In genomic region chrX:830532-830931, GRCh38 we compare ENCODE assay signal across 15 cellular contexts.
DNase-seq lines count a peak whose midpoint lies in the region; ATAC-seq and TF ChIP-seq lines count a peak whose summit lies in the region.
"Had no signal": no experiment of that assay in that cellular context is flagged by ENCODE, and none has a peak within 500 bp of the region (broad histone marks: within the 10 kb centered on the region; RNA-seq: fewer than 3 reads in every experiment).

No MANE protein-coding gene starts in this region.

- ATAC-seq in WTC11 (peak; percentile 95), HG03571 (IDR thresholded peaks at IDR 0.05; ENCODE audit: unreplicated experiment) (no peak)
- ATAC-seq in stimulated activated naive CD8-positive, alpha-beta T cell treated with anti-CD3 and anti-CD28 coated beads, Interleukin-15, Interleukin-2, amounts not matched to agents 100 U/mL and 50 U/mL, for 24 hours: no peak
- ATAC-seq: K562 had no signal

- H3K9me3 Mint-ChIP-seq in WTC11: peaks cover 19% of the 10 kb centered on the region
- peaks cover 25% of the 10 kb centered on the region for H3K9me3 Mint-ChIP-seq in activated T-helper 2 cell treated with anti-CD3 and anti-CD28 coated beads, Interferon-gamma antibody, Interleukin-2, Interleukin-4, amounts not matched to agents 10 μg/mL and 5 μg/mL and 100 μg/mL, durations not matched to agents 14 hours and 24 hours and 36 hours
- H3K9me3 Mint-ChIP-seq: CD4-positive, alpha-beta T cell had no signal

- H3K27ac ChIP-seq in osteoblast (ENCODE audit: low read depth, low read length): no peak overlapping the region

- CTCF ChIA-PET in WTC11 (lab: Charles Lee): no interaction called here

- peaks cover 3% of the 10 kb centered on the region; the same call in 1 of the 2 replicates for H3K36me3 Mint-ChIP-seq in WTC11
- H3K36me3 Mint-ChIP-seq in activated T-helper 2 cell treated with anti-CD3 and anti-CD28 coated beads, Interferon-gamma antibody, Interleukin-2, Interleukin-4, amounts not matched to agents 10 μg/mL and 5 μg/mL and 100 μg/mL, durations not matched to agents 14 hours and 24 hours and 36 hours (ENCODE audit: low read depth): no peaks in the 10 kb centered on the region

- H3K27ac Mint-ChIP-seq in WTC11: peak overlapping the region; percentile 87
- H3K27ac Mint-ChIP-seq in activated T-helper 2 cell treated with anti-CD3 and anti-CD28 coated beads, Interferon-gamma antibody, Interleukin-2, Interleukin-4, amounts not matched to agents 10 μg/mL and 5 μg/mL and 100 μg/mL, durations not matched to agents 14 hours and 24 hours and 36 hours: no peak overlapping the region
- H3K27ac Mint-ChIP-seq: B cell; CD4-positive, alpha-beta T cell had no signal

- no peaks in the 10 kb centered on the region for H4K20me1 ChIP-seq in osteoblast (ENCODE audit: insufficient read depth, low read length)

- no peak overlapping the region for H3K4me3 Mint-ChIP-seq in WTC11
- no peak overlapping the region for H3K4me3 Mint-ChIP-seq in activated T-helper 2 cell treated with anti-CD3 and anti-CD28 coated beads, Interferon-gamma antibody, Interleukin-2, Interleukin-4, amounts not matched to agents 10 μg/mL and 5 μg/mL and 100 μg/mL, durations not matched to agents 14 hours and 24 hours and 36 hours (ENCODE audit: low read depth)
- H3K4me3 Mint-ChIP-seq: B cell; CD4-positive, alpha-beta T cell had no signal

- H3K4me1 Mint-ChIP-seq in WTC11: peaks cover 27% of the 10 kb centered on the region
- no peaks in the 10 kb centered on the region for H3K4me1 Mint-ChIP-seq in activated T-helper 2 cell treated with anti-CD3 and anti-CD28 coated beads, Interferon-gamma antibody, Interleukin-2, Interleukin-4, amounts not matched to agents 10 μg/mL and 5 μg/mL and 100 μg/mL, durations not matched to agents 14 hours and 24 hours and 36 hours (ENCODE audit: low read depth)
- H3K4me1 Mint-ChIP-seq: B cell had no signal

- H3K4me3 ChIP-seq in NT2/D1 (ENCODE audit: insufficient read length, low read depth) (no peak overlapping the region), osteoblast (ENCODE audit: insufficient read depth, low read length) (no peak overlapping the region)
- H3K4me3 ChIP-seq: K562 had no signal

- H3K9me3 ChIP-seq in NT2/D1 (ENCODE audit: insufficient read depth, low read length): peaks cover 11% of the 10 kb centered on the region; the same call in 1 of the 2 replicates
- peaks cover 2% of the 10 kb centered on the region for H3K9me3 ChIP-seq in osteoblast (ENCODE audit: low read depth, low read length)

- H3K27me3 ChIP-seq in NT2/D1 (ENCODE audit: insufficient read depth, insufficient read length): no peaks in the 10 kb centered on the region
- no peaks in the 10 kb centered on the region for H3K27me3 ChIP-seq in osteoblast (ENCODE audit: insufficient read depth, low read length)

- TF ChIP-seq CTCF in WTC11 (IDR thresholded peaks at IDR 0.05) (no peak), osteoblast (IDR thresholded peaks at IDR 0.05; ENCODE audit: extremely low read depth, low read depth, low read length) (no peak)

- peak overlapping the region; percentile 36 for H2AFZ ChIP-seq in osteoblast (ENCODE audit: low read length)

- H3K9ac ChIP-seq in NT2/D1 (ENCODE audit: insufficient read length, low read depth): peak overlapping the region; percentile 10

- no peaks in the 10 kb centered on the region for H3K79me2 ChIP-seq in osteoblast (ENCODE audit: insufficient read depth, low read length)

- H3K27me3 Mint-ChIP-seq in WTC11 (ENCODE audit: low read depth): peaks cover 2% of the 10 kb centered on the region; the same call in 1 of the 2 replicates
- no peaks in the 10 kb centered on the region for H3K27me3 Mint-ChIP-seq in activated T-helper 2 cell treated with anti-CD3 and anti-CD28 coated beads, Interferon-gamma antibody, Interleukin-2, Interleukin-4, amounts not matched to agents 10 μg/mL and 5 μg/mL and 100 μg/mL, durations not matched to agents 14 hours and 24 hours and 36 hours (ENCODE audit: low read depth)
- H3K27me3 Mint-ChIP-seq: B cell; CD4-positive, alpha-beta T cell had no signal

- DNase-seq in D341Med (ENCODE audit: low spot score) (peak; percentile 1), NT2/D1 (ENCODE audit: low read depth, low spot score) (peak; percentile 42), WTC11 (ENCODE audit: low spot score) (no peak), osteoblast (ENCODE audit: insufficient read length, low spot score, missing footprints) (no peak), HuH-7 (ENCODE audit: low spot score) (no peak)
- DNase-seq in stimulated activated naive CD8-positive, alpha-beta T cell treated with anti-CD3 and anti-CD28 coated beads, Interleukin-15, Interleukin-2, amounts not matched to agents 100 U/mL and 50 U/mL, for 24 hours: no peak
- no peak for DNase-seq in activated T-helper 2 cell treated with anti-CD3 and anti-CD28 coated beads, Interferon-gamma antibody, Interleukin-2, Interleukin-4, amounts not matched to agents 10 μg/mL and 5 μg/mL and 100 μg/mL, durations not matched to agents 14 hours and 24 hours and 36 hours (ENCODE audit: low spot score)
- DNase-seq: C1 segment of cervical spinal cord; Calu3; CD4-positive, alpha-beta T cell; DMS79; H7 had no signal

- no peak overlapping the region for H3K4me2 ChIP-seq in osteoblast (ENCODE audit: insufficient read depth, low read length)

- H3K4me1 ChIP-seq in NT2/D1 (ENCODE audit: insufficient read depth, insufficient read length) (peaks cover 4% of the 10 kb centered on the region), osteoblast (ENCODE audit: insufficient read depth, low read length) (peaks cover 10% of the 10 kb centered on the region)

- intact Hi-C loops in activated T-helper 2 cell treated with anti-CD3 and anti-CD28 coated beads, Interferon-gamma antibody, Interleukin-2, Interleukin-4, amounts not matched to agents 10 μg/mL and 5 μg/mL and 100 μg/mL, durations not matched to agents 14 hours and 24 hours and 36 hours (cut with micrococcal nuclease): no loop called here

- POLR2A ChIA-PET in WTC11 (lab: Charles Lee): no interaction called here

- no peaks in the 10 kb centered on the region for H3K36me3 ChIP-seq in NT2/D1 (ENCODE audit: insufficient read depth, insufficient read length, low read length)
- no peaks in the 10 kb centered on the region for H3K36me3 ChIP-seq in osteoblast (ENCODE audit: insufficient read depth, low read length)

TF ChIP-seq in WTC11, 78 proteins besides CTCF, POLR2A, EP300 and RAD21:
- TF ChIP-seq ZNF263 (CRISPR knock-in tag; IDR thresholded peaks at IDR 0.05; ENCODE audit: low read depth) (no peak), KAT7 (CRISPR knock-in tag; IDR thresholded peaks at IDR 0.05; ENCODE audit: borderline replicate concordance) (no peak), JUN (CRISPR knock-in tag; IDR thresholded peaks at IDR 0.05) (no peak), FOXK1 (CRISPR knock-in tag; IDR thresholded peaks at IDR 0.05) (no peak), ATF3 (CRISPR knock-in tag; conservative IDR thresholded peaks at IDR 0.05) (no peak), ZNF138 (CRISPR knock-in tag; conservative IDR thresholded peaks at IDR 0.05) (no peak), IRF1 (CRISPR knock-in tag; IDR thresholded peaks at IDR 0.05) (no peak)
TF ChIP-seq in WTC11: peak in this region for 0.

Comparison
In these comparisons a context has a peak if more than half of its experiments do, and no peak if none do; other contexts are left out.
1. DNase-seq: peak in D341Med (single experiment) and NT2/D1 (single experiment); none in WTC11 (single experiment), osteoblast (single experiment), stimulated activated naive CD8-positive, alpha-beta T cell treated with anti-CD3 and anti-CD28 coated beads, Interleukin-15, Interleukin-2, amounts not matched to agents 100 U/mL and 50 U/mL, for 24 hours (single experiment), HuH-7 (single experiment) and activated T-helper 2 cell treated with anti-CD3 and anti-CD28 coated beads, Interferon-gamma antibody, Interleukin-2, Interleukin-4, amounts not matched to agents 10 μg/mL and 5 μg/mL and 100 μg/mL, durations not matched to agents 14 hours and 24 hours and 36 hours (single experiment).